Comparison of ENCODE assay signal across 1 cellular context in the genomic region with DNA sequence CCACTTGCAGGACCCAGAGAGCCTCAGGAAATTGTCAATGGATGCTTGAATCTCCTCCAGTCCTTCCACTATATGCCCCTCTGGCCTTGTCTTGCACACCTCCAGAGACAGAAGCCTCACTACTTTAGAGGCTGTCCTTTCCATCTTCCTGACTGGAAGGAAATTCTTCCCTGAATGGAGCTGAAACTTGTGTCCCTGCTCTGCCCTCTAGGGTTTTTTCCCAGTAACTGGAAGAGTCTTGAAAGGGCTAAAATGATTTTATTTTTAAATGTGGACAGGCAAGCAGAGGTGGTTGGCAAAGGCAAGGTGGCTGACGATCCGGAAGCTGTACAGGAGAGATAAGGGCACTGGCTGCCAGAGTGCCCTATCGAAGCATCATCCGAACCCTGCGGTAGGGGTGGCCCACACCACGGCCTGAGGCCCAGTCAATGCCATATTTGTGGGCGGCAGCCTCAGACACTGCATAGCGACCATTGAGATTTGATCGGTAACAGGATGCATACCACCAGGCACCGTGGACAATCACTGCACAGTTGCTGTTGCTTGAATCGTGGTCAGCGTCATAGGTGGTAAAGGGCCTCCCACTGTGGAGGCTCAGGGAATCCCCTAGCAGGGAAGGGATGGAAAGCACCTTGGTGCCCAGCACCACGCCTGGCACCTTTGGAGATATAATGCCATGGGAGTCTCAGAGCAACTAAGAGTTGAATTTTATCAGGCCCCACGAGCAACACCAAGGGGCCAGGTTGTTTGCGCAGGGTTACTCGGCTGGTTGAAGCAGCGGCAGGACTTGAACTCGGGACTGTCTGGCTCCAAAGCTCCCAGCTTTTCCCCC.
TF ChIP-seq lines count a peak whose summit lies in the region.

No MANE protein-coding gene starts in this region.

TF ChIP-seq in HCT116, 20 proteins besides CTCF, POLR2A, EP300 and RAD21 (continued from another document):
- TF ChIP-seq, protein P1, sequence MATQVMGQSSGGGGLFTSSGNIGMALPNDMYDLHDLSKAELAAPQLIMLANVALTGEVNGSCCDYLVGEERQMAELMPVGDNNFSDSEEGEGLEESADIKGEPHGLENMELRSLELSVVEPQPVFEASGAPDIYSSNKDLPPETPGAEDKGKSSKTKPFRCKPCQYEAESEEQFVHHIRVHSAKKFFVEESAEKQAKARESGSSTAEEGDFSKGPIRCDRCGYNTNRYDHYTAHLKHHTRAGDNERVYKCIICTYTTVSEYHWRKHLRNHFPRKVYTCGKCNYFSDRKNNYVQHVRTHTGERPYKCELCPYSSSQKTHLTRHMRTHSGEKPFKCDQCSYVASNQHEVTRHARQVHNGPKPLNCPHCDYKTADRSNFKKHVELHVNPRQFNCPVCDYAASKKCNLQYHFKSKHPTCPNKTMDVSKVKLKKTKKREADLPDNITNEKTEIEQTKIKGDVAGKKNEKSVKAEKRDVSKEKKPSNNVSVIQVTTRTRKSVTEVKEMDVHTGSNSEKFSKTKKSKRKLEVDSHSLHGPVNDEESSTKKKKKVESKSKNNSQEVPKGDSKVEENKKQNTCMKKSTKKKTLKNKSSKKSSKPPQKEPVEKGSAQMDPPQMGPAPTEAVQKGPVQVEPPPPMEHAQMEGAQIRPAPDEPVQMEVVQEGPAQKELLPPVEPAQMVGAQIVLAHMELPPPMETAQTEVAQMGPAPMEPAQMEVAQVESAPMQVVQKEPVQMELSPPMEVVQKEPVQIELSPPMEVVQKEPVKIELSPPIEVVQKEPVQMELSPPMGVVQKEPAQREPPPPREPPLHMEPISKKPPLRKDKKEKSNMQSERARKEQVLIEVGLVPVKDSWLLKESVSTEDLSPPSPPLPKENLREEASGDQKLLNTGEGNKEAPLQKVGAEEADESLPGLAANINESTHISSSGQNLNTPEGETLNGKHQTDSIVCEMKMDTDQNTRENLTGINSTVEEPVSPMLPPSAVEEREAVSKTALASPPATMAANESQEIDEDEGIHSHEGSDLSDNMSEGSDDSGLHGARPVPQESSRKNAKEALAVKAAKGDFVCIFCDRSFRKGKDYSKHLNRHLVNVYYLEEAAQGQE (IDR thresholded peaks at IDR 0.05; ENCODE audit: low read depth), result no peak
- TF ChIP-seq SP1 (IDR thresholded peaks at IDR 0.05; ENCODE audit: low read depth), result no peak
- no peak for TF ChIP-seq EGR1 (IDR thresholded peaks at IDR 0.05; ENCODE audit: low read depth)
- no peak for TF ChIP-seq ELF1 (IDR thresholded peaks at IDR 0.05; ENCODE audit: borderline replicate concordance, low read depth)
- no peak for TF ChIP-seq JUND (IDR thresholded peaks at IDR 0.05)
- no peak for TF ChIP-seq CEBPB (IDR thresholded peaks at IDR 0.05; ENCODE audit: low read depth)
- TF ChIP-seq TCF7L2 (IDR thresholded peaks at IDR 0.05; ENCODE audit: borderline replicate concordance, extremely low read depth, insufficient read depth, insufficient read length), result no peak
- no peak for TF ChIP-seq EZH2 (IDR thresholded peaks at IDR 0.05)
